In the genomic region with DNA sequence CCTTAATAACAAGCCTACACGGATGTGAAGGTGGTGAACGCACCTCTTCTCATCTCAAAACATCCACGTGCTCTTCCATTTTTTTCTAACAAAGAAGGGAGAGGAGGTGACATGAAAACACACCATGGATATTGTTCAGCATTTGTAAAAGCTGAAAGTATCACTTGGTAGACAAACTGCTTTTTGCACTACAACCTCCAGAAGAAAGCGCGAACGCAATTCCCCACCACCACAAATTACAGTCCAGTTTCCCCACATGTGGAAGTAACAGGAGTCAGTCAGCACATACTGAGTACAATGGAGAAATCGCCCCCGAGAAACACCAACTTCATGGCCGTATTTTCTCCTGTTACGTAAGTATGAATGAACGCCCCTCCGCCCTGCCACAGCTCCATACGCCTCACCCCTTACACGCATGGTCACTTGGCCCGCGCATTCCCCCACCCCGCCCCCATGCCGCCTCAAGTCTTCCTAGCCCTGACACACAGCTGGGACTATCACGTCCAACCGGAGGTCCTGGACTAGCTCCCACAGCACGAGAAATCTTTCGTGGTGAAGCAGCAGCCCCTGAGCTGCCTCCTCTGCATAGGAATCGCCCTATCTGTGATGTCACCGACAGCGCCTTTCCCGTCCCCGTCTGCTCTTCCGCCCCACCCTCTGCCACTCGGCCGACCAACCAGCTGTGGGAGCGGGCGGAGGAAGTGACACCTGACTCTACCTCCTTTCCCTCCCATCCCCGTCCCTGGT, we compare ENCODE assay signal across 8 cellular contexts.
A peak's percentile ranks its signal among the peaks of the same experiment; 100 is the strongest.
DNase-seq lines count a peak whose midpoint lies in the region; ATAC-seq and TF ChIP-seq lines count a peak whose summit lies in the region.
"Not testable (repeated sequence)": the region's sequence is repeated elsewhere in the genome, so short reads cannot be mapped to it uniquely, and the experiment has no call there.

No MANE protein-coding gene starts in this region.

- H3K4me2 ChIP-seq in mammary epithelial cell (ENCODE audit: insufficient read depth, low read depth, low read length) (peak overlapping the region; percentile 56), hepatocyte (peak overlapping the region; percentile 70)

- not testable (repeated sequence) for TF ChIP-seq CTCF in mammary epithelial cell (conservative IDR thresholded peaks at IDR 0.05 in 1 of 2, IDR thresholded peaks at IDR 0.05 in 1 of 2; ENCODE audit: extremely low read depth in 1 of 2, insufficient read depth in 1 of 2, low read depth in 1 of 2, low read length in 2 of 2); hepatocyte (IDR thresholded peaks at IDR 0.05; ENCODE audit: poor library complexity); transverse colon (IDR thresholded peaks at IDR 0.05)

- TF ChIP-seq POLR2A in GM18526 (IDR thresholded peaks at IDR 0.05; ENCODE audit: extremely low read depth, insufficient read length), result peak; percentile 80
- peak; percentile 44 for TF ChIP-seq POLR2A in transverse colon (IDR thresholded peaks at IDR 0.05)

- H3K9ac ChIP-seq in mammary epithelial cell (ENCODE audit: insufficient read depth, low read length), result peak overlapping the region; percentile 47

- DNase-seq in NCI-H2227 (lab: John Stamatoyannopoulos, UW; ENCODE audit: unreplicated experiment) (peak; percentile 53), mammary epithelial cell (peak; percentile 77), hepatocyte (ENCODE audit: low spot score) (peak; percentile 35), pons (ENCODE audit: low spot score) (peak; percentile 47), transverse colon (peak; percentile 68)
- peak; percentile 47 for DNase-seq in activated CD4-positive, alpha-beta T cell treated with anti-CD3 and anti-CD28 coated beads, Interleukin-2, amount 50 U/mL, for 24 hours (ENCODE audit: low read depth in 1 of 2, low spot score in 1 of 2)

- not testable (repeated sequence) for H4K20me1 ChIP-seq in mammary epithelial cell (ENCODE audit: insufficient read depth, low read length); hepatocyte (ENCODE audit: insufficient read depth, poor library complexity, severe bottlenecking)

- peak; percentile 48 for ATAC-seq in HG02852 (IDR thresholded peaks at IDR 0.05; ENCODE audit: unreplicated experiment)

- not testable (repeated sequence) for H3K9me3 ChIP-seq in mammary epithelial cell (replicated peaks; ENCODE audit: insufficient read depth, low read length); hepatocyte (ENCODE audit: low read depth); transverse colon

- intact Hi-C loops in mammary epithelial cell (cut with micrococcal nuclease); transverse colon (cut with DNase I; ENCODE audit: low total_unique reads): not testable (repeated sequence)

- H3K79me2 ChIP-seq in mammary epithelial cell (ENCODE audit: insufficient read depth, low read length); hepatocyte: not testable (repeated sequence)

- CTCF ChIA-PET in mammary epithelial cell (lab: Charles Lee; ENCODE audit: low non-redundant PET), result not testable (repeated sequence)

- peak overlapping the region; percentile 86 for H3K27ac ChIP-seq in mammary epithelial cell (ENCODE audit: insufficient read depth, low read depth, low read length)
- peak overlapping the region; percentile 92 for H3K27ac ChIP-seq in hepatocyte
- peak overlapping the region in 3 of 4 donors; percentile 46 to 71 (median 53) for H3K27ac ChIP-seq in transverse colon

- 0% methylated on average over 5 of the region's 33 CpGs for WGBS in mammary epithelial cell (ENCODE audit: low coverage, missing lambda C conversion rate)
- WGBS in hepatocyte (ENCODE audit: low lambda C conversion rate, missing lambda C conversion rate), result 37% methylated on average over 18 of the region's 33 CpGs
- 20 to 28% methylated on average over 3 to 32 of the region's 33 CpGs for WGBS in transverse colon (ENCODE audit: low coverage in 1 of 2), 2 donors

- H3K27me3 ChIP-seq in mammary epithelial cell (ENCODE audit: insufficient read depth, low read length); hepatocyte; transverse colon: not testable (repeated sequence)

- TF ChIP-seq EP300 in transverse colon (IDR thresholded peaks at IDR 0.05; ENCODE audit: low read depth), result not testable (repeated sequence)

- not testable (repeated sequence) for H3K4me1 ChIP-seq in mammary epithelial cell (ENCODE audit: insufficient read depth, low read length); hepatocyte (ENCODE audit: insufficient read depth); transverse colon

- in situ Hi-C loops in mammary epithelial cell (cut with MboI; ENCODE audit: low sequenced_read_pairs in 2 of 2); transverse colon (cut with MboI; ENCODE audit: low pct_ligation_motif_present in 1 of 4, low pct_unique_long_range_greater_than_20kb in 1 of 4, low sequenced_read_pairs in 3 of 4): not testable (repeated sequence)

- TSS peak; percentile 99 for BruUV-seq in mammary epithelial cell (replicated peaks; lab: Mats Ljungman, UMichigan)

- peak overlapping the region in 2 of 3 experiments; percentile 15 to 32 for H3K4me3 ChIP-seq in mammary epithelial cell (replicated peaks in 1 of 3; ENCODE audit: insufficient read depth in 1 of 3, low read depth in 2 of 3, low read length in 3 of 3)
- H3K4me3 ChIP-seq in hepatocyte, result not testable (repeated sequence)
- peak overlapping the region in 1 of 4 donors; percentile 24 for H3K4me3 ChIP-seq in transverse colon

- not testable (repeated sequence) for H3K9me2 ChIP-seq in hepatocyte (replicated peaks; ENCODE audit: insufficient read depth)

- not testable (repeated sequence) for H3K36me3 ChIP-seq in mammary epithelial cell (ENCODE audit: insufficient read depth, low read length); hepatocyte (replicated peaks; ENCODE audit: insufficient read depth, low read depth); transverse colon

- dilution Hi-C loops in mammary epithelial cell (cut with HindIII; ENCODE audit: low sequenced_read_pairs), result not testable (repeated sequence)

- peak overlapping the region; percentile 85 for H2AFZ ChIP-seq in mammary epithelial cell (ENCODE audit: low read depth, low read length)
- H2AFZ ChIP-seq in hepatocyte, result not testable (repeated sequence)
